In the genomic region with DNA sequence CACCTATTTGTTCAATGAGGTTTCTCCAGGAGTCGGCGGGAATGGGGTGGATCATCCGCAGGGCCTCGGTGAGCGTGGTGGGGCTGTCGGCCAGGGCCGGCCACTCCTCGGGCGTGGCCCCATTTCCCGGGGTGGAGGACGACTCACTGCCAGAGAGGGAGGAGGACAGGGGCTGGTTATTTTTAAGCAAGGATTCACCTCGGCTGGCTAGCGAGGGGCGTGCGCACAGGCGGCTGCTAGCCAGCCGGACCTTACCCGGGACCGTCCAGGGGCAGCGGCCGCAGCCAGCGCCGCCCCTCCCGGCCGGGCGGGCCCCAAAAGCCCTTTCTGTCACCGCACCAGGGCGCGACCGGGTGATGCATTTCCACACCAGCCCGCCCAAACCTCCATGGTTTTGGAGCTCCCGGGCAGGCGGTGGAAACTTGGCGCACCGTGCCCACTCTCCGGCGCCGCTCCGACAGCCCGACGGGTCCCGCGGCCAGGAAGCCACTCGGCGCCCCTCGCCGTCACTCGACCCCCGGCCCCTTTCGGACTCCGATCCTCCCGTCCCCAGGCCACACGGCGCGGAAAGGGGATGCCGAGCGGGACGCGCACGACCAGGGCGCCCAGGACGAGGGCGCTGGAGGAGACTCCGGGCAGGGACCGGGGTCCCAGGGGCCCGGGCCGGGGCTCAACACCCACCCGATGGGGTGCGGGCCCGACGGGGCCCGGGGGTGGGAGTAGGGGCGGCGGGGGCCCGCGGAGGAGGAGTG, we compare ENCODE assay signal across 9 cellular contexts. TPM values are rescaled to one million over a fixed set of nuclear protein-coding genes. Genes with fewer than 3 reads are reported as not detected.
A peak's percentile ranks its signal among the peaks of the same experiment; 100 is the strongest.
DNase-seq lines count a peak whose midpoint lies in the region; ATAC-seq and TF ChIP-seq lines count a peak whose summit lies in the region.
"Had no signal": no experiment of that assay in that cellular context is flagged by ENCODE, and none has a peak within 500 bp of the region (broad histone marks: within the 10 kb centered on the region; RNA-seq: fewer than 3 reads in every experiment).

No MANE protein-coding gene starts in this region.

- H3K27ac Mint-ChIP-seq in activated CD4-positive, alpha-beta T cell treated with anti-CD3 and anti-CD28 coated beads, Interleukin-2, amount 10 ng/mL, durations not matched to agents 24 days and 14 days, result no peak overlapping the region

- no peaks in the 10 kb centered on the region for H3F3A ChIP-seq in MM.1S (ENCODE audit: insufficient read depth, low read length)

- H3K4me1 ChIP-seq in ascending aorta, result peaks cover 4 to 8% of the 10 kb centered on the region in 2 donors
- peaks cover 6 to 12% of the 10 kb centered on the region in 2 donors for H3K4me1 ChIP-seq in thoracic aorta (ENCODE audit: control insufficient read depth in 1 of 2, low read depth in 2 of 2)
- H3K4me1 ChIP-seq in MM.1S (ENCODE audit: low read length), result no peaks in the 10 kb centered on the region
- H3K4me1 ChIP-seq: BE2C had no signal

- H3K9ac ChIP-seq in MM.1S (ENCODE audit: low read length), result no peak overlapping the region

- no peaks in the 10 kb centered on the region for H4K20me1 ChIP-seq in MM.1S (ENCODE audit: insufficient read depth, low read length)

- H3K36me3 Mint-ChIP-seq in activated CD4-positive, alpha-beta T cell treated with anti-CD3 and anti-CD28 coated beads, Interleukin-2, amount 10 ng/mL, durations not matched to agents 24 days and 14 days (ENCODE audit: low read depth), result no peaks in the 10 kb centered on the region

- H3K4me1 Mint-ChIP-seq in activated CD4-positive, alpha-beta T cell treated with anti-CD3 and anti-CD28 coated beads, Interleukin-2, amount 10 ng/mL, durations not matched to agents 24 days and 14 days, result peaks cover 2% of the 10 kb centered on the region

- H3K27ac ChIP-seq in ascending aorta (no peak overlapping the region), thoracic aorta (no peak overlapping the region), MM.1S (ENCODE audit: low read length) (no peak overlapping the region)

- H3K4me3 ChIP-seq in ascending aorta, result peak overlapping the region; percentile 53 to 74
- peak overlapping the region; percentile 26 for H3K4me3 ChIP-seq in kidney epithelial cell (ENCODE audit: low read depth, low read length)
- peak overlapping the region; percentile 56 for H3K4me3 ChIP-seq in thoracic aorta
- H3K4me3 ChIP-seq in MM.1S (ENCODE audit: low read length), result no peak overlapping the region

- no peaks in the 10 kb centered on the region for H3K9me3 Mint-ChIP-seq in activated CD4-positive, alpha-beta T cell treated with anti-CD3 and anti-CD28 coated beads, Interleukin-2, amount 10 ng/mL, durations not matched to agents 24 days and 14 days

- TF ChIP-seq CTCF in ascending aorta (IDR thresholded peaks at IDR 0.05), result no peak
- TF ChIP-seq CTCF in kidney epithelial cell (IDR thresholded peaks at IDR 0.05; ENCODE audit: insufficient read depth, low read length, poor library complexity, severe bottlenecking), result no peak
- TF ChIP-seq CTCF in thoracic aorta (IDR thresholded peaks at IDR 0.05), result no peak
- TF ChIP-seq CTCF in MM.1S (IDR thresholded peaks at IDR 0.05; ENCODE audit: low read length), result no peak

- ATAC-seq in thoracic aorta (ENCODE audit: insufficient number of reproducible peaks, low FRiP score, low read depth) (no peak), GM18511 (IDR thresholded peaks at IDR 0.05; ENCODE audit: unreplicated experiment) (no peak)

- H3K9me3 ChIP-seq in ascending aorta (no peaks in the 10 kb centered on the region), thoracic aorta (no peaks in the 10 kb centered on the region), MM.1S (replicated peaks; ENCODE audit: insufficient read depth, low read length) (no peaks in the 10 kb centered on the region)
- H3K9me3 ChIP-seq: BE2C had no signal

- intact Hi-C loops in activated CD4-positive, alpha-beta T cell treated with anti-CD3 and anti-CD28 coated beads, Interleukin-2, amount 10 ng/mL, durations not matched to agents 24 days and 14 days (cut with micrococcal nuclease), result no loop called here
- intact Hi-C loops in ascending aorta (cut with DNase I), result no loop called here

- H3K9me2 ChIP-seq in MM.1S (replicated peaks; ENCODE audit: insufficient read depth, low read length), result no peaks in the 10 kb centered on the region

- peak overlapping the region; percentile 58 for H3K4me3 Mint-ChIP-seq in activated CD4-positive, alpha-beta T cell treated with anti-CD3 and anti-CD28 coated beads, Interleukin-2, amount 10 ng/mL, durations not matched to agents 24 days and 14 days

- peaks cover 56% of the 10 kb centered on the region for H3K27me3 Mint-ChIP-seq in activated CD4-positive, alpha-beta T cell treated with anti-CD3 and anti-CD28 coated beads, Interleukin-2, amount 10 ng/mL, durations not matched to agents 24 days and 14 days

- H3K79me2 ChIP-seq in MM.1S (ENCODE audit: low read length), result no peaks in the 10 kb centered on the region

- peaks cover 5% of the 10 kb centered on the region for H3K27me3 ChIP-seq in ascending aorta
- H3K27me3 ChIP-seq in kidney epithelial cell (ENCODE audit: control insufficient read depth, insufficient read depth, low read length), result peaks cover 39% of the 10 kb centered on the region
- H3K27me3 ChIP-seq in thoracic aorta (replicated peaks; ENCODE audit: insufficient read depth), result no peaks in the 10 kb centered on the region
- no peaks in the 10 kb centered on the region; the same call in 1 of the 2 replicates for H3K27me3 ChIP-seq in MM.1S (replicated peaks; ENCODE audit: insufficient read depth, low read length)

- no peak overlapping the region for H3K4me2 ChIP-seq in MM.1S (ENCODE audit: low read depth, low read length)

- DNase-seq in activated CD4-positive, alpha-beta T cell treated with anti-CD3 and anti-CD28 coated beads, Interleukin-2, amount 10 ng/mL, durations not matched to agents 24 days and 14 days, result no peak
- DNase-seq in activated CD4-positive, alpha-beta T cell treated with anti-CD3 and anti-CD28 coated beads for 1 hour, result no peak
- no peak for DNase-seq in ascending aorta (ENCODE audit: low spot score in 2 of 2)
- no peak for DNase-seq in kidney epithelial cell (ENCODE audit: low read depth)
- DNase-seq in thoracic aorta (ENCODE audit: low spot score), result no peak
- DNase-seq in NCI-H226, result no peak
- no peak for DNase-seq in MM.1S
- DNase-seq: BE2C had no signal

- no peak overlapping the region for H2AFZ ChIP-seq in MM.1S (ENCODE audit: low read length)

- H3K36me3 ChIP-seq in ascending aorta (no peaks in the 10 kb centered on the region), kidney epithelial cell (ENCODE audit: control insufficient read depth, insufficient read depth, low read length) (no peaks in the 10 kb centered on the region), thoracic aorta (no peaks in the 10 kb centered on the region), MM.1S (replicated peaks; ENCODE audit: insufficient read depth, low read length) (no peaks in the 10 kb centered on the region)
- H3K36me3 ChIP-seq: BE2C had no signal

RNA-seq across cellular contexts. Expression of a gene that starts 57.2 kb away (rescaled TPM):
- 1.0 and 1.2 TPM in 2 replicates for total RNA-seq in activated CD4-positive, alpha-beta T cell treated with anti-CD3 and anti-CD28 coated beads, Interleukin-2, amount 10 ng/mL, durations not matched to agents 24 days and 14 days
- not detected for total RNA-seq in ascending aorta
- 2.5 and 3.4 TPM in 2 replicates for total RNA-seq in kidney epithelial cell
- under 1 TPM; 0.41 to 0.63 TPM for total RNA-seq in thoracic aorta
